ENCODE assay signal across 12 cellular contexts in the genomic region with DNA sequence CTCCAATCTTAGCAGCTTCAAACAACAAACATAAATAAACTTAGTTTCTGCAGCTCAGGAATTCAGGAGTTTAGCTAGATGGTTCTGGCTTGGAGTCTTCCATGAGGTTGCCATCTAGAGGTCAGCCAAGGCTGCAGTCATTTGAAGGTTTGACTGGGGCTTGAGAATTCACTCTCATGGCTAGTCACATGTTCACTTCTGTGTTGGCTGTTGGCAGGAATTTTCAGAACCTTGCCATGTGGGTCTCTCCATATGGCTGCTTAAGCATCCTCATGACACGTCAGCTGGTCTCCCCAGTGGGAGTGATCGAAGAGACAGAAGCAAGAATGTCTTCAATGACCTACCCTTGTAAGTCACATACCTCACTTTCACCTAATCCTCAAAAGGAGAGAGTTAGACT.
A peak's percentile ranks its signal among the peaks of the same experiment; 100 is the strongest.
DNase-seq lines count a peak whose midpoint lies in the region; ATAC-seq and TF ChIP-seq lines count a peak whose summit lies in the region.
"Had no signal": no experiment of that assay in that cellular context is flagged by ENCODE, and none has a peak within 500 bp of the region (broad histone marks: within the 10 kb centered on the region; RNA-seq: fewer than 3 reads in every experiment).

No MANE protein-coding gene starts in this region.

- H3K4me2 ChIP-seq in mammary epithelial cell (ENCODE audit: insufficient read depth, low read depth, low read length) = no peak overlapping the region

- H3K9me3 ChIP-seq in mammary epithelial cell (replicated peaks; ENCODE audit: insufficient read depth, low read length) (no peaks in the 10 kb centered on the region), right lobe of liver (no peaks in the 10 kb centered on the region), stomach (peaks cover 0 to 21% (median 3%) of the 10 kb centered on the region in 4 donors)

- dilution Hi-C loops in mammary epithelial cell (cut with HindIII; ENCODE audit: low sequenced_read_pairs) = no loop called here

- no peak for TF ChIP-seq EP300 in stomach (IDR thresholded peaks at IDR 0.05)

- BruUV-seq in mammary epithelial cell (replicated peaks; lab: Mats Ljungman, UMichigan) = no TSS peak

- no peak overlapping the region for H3K4me3 ChIP-seq in mammary epithelial cell (replicated peaks in 1 of 3; ENCODE audit: insufficient read depth in 1 of 3, low read depth in 2 of 3, low read length in 3 of 3)
- H3K4me3 ChIP-seq in right lobe of liver = no peak overlapping the region
- H3K4me3 ChIP-seq in stomach = no peak overlapping the region
- H3K4me3 ChIP-seq: cardiac muscle cell had no signal

- WGBS in mammary epithelial cell (ENCODE audit: low coverage, missing lambda C conversion rate) = 85% methylated on average over 2 of the region's 2 CpGs
- 35% methylated on average over 2 of the region's 2 CpGs for WGBS in right lobe of liver (ENCODE audit: insufficient coverage, low coverage, low lambda C conversion rate, missing lambda C conversion rate)
- 83 to 91% (median 85%) methylated on average over 2 of the region's 2 CpGs for WGBS in stomach, 5 donors

- peak; percentile 67 to 80 (median 70) for ATAC-seq in right lobe of liver
- ATAC-seq in HG03439 (IDR thresholded peaks at IDR 0.05; ENCODE audit: unreplicated experiment) = no peak
- ATAC-seq in GM21447 (IDR thresholded peaks at IDR 0.05; ENCODE audit: unreplicated experiment) = no peak

- H4K20me1 ChIP-seq in mammary epithelial cell (ENCODE audit: insufficient read depth, low read length) = no peaks in the 10 kb centered on the region

- no peaks in the 10 kb centered on the region for H3K36me3 ChIP-seq in mammary epithelial cell (ENCODE audit: insufficient read depth, low read length)
- no peaks in the 10 kb centered on the region for H3K36me3 ChIP-seq in right lobe of liver
- no peaks in the 10 kb centered on the region for H3K36me3 ChIP-seq in stomach
- H3K36me3 ChIP-seq: cardiac muscle cell had no signal

- H2AFZ ChIP-seq in mammary epithelial cell (ENCODE audit: low read depth, low read length) = no peak overlapping the region

- DNase-seq in EH (ENCODE audit: low read depth) (peak; percentile 1), mammary epithelial cell (peak; percentile 31), right lobe of liver (no peak), GM19240 (ENCODE audit: insufficient read length, low spot score) (no peak), stomach (no peak)
- DNase-seq: activated CD8-positive, alpha-beta memory T cell treated with anti-CD3 and anti-CD28 coated beads, Interleukin-2, amount 50 U/mL, for 4 hours; NCI-H1417 treated with DMSO at 0.1 percent for 48 hours; T-helper 1 cell had no signal

- peak; percentile 72 for TF ChIP-seq CTCF in LNCAP (IDR thresholded peaks at IDR 0.05)
- TF ChIP-seq CTCF in mammary epithelial cell (conservative IDR thresholded peaks at IDR 0.05 in 1 of 2, IDR thresholded peaks at IDR 0.05 in 1 of 2; ENCODE audit: extremely low read depth in 1 of 2, insufficient read depth in 1 of 2, low read depth in 1 of 2, low read length in 2 of 2) = peak; percentile 64 to 80
- peak in 3 of 4 donors; percentile 40 to 58 (median 48) for TF ChIP-seq CTCF in right lobe of liver (IDR thresholded peaks at IDR 0.05)
- no peak for TF ChIP-seq CTCF in stomach (IDR thresholded peaks at IDR 0.05)

- H3K79me2 ChIP-seq in mammary epithelial cell (ENCODE audit: insufficient read depth, low read length) = no peaks in the 10 kb centered on the region

- in situ Hi-C loops in mammary epithelial cell (cut with MboI; ENCODE audit: low sequenced_read_pairs in 2 of 2) = loop anchor here in 1 of 2 donors (25.0 kb wide), 1 partner anchor 496 kb away; no protein-coding TSS in a partner anchor

- CTCF ChIA-PET in mammary epithelial cell (lab: Charles Lee; ENCODE audit: low non-redundant PET) = interaction anchor here (0.6 to 0.7 kb wide), 2 partner anchors 40 to 161 kb away, joined by 4 to 5 read pairs; no protein-coding TSS in a partner anchor

- H3K9ac ChIP-seq in mammary epithelial cell (ENCODE audit: insufficient read depth, low read length) = no peak overlapping the region

- TF ChIP-seq POLR2A in right lobe of liver (IDR thresholded peaks at IDR 0.05) = no peak
- no peak for TF ChIP-seq POLR2A in stomach (IDR thresholded peaks at IDR 0.05)

- intact Hi-C loops in mammary epithelial cell (cut with micrococcal nuclease) (loop anchor here (1.0 to 10.0 kb wide), 4 partner anchors 251 to 1016 kb away; no protein-coding TSS in a partner anchor), right lobe of liver (cut with DNase I) (no loop called here), stomach (cut with DNase I; ENCODE audit: low total_unique reads) (no loop called here)

- no peaks in the 10 kb centered on the region for H3K4me1 ChIP-seq in mammary epithelial cell (ENCODE audit: insufficient read depth, low read length)
- no peaks in the 10 kb centered on the region for H3K4me1 ChIP-seq in right lobe of liver
- H3K4me1 ChIP-seq in stomach = no peaks in the 10 kb centered on the region

- H3K27me3 ChIP-seq in mammary epithelial cell (ENCODE audit: insufficient read depth, low read length) (no peaks in the 10 kb centered on the region), right lobe of liver (no peaks in the 10 kb centered on the region), stomach (no peaks in the 10 kb centered on the region)
- H3K27me3 ChIP-seq: cardiac muscle cell had no signal

- H3K27ac ChIP-seq in mammary epithelial cell (ENCODE audit: insufficient read depth, low read depth, low read length) (no peak overlapping the region), right lobe of liver (no peak overlapping the region), stomach (no peak overlapping the region)
- H3K27ac ChIP-seq: cardiac muscle cell had no signal

Comparison
In these comparisons a context has a peak if more than half of its experiments do, and no peak if none do; other contexts are left out.
1. DNase-seq: peak in EH (single experiment) and mammary epithelial cell (single experiment); none in right lobe of liver (0 of 3), GM19240 (single experiment) and stomach (single experiment).
2. CTCF ChIP-seq: peak in LNCAP (single experiment), mammary epithelial cell (2 of 2) and right lobe of liver (3 of 4); none in stomach (0 of 7).
3. ATAC-seq: peak in right lobe of liver (4 of 4); none in HG03439 (single experiment) and GM21447 (single experiment).